ENCODE assay signal across 21 cellular contexts in the genomic region with DNA sequence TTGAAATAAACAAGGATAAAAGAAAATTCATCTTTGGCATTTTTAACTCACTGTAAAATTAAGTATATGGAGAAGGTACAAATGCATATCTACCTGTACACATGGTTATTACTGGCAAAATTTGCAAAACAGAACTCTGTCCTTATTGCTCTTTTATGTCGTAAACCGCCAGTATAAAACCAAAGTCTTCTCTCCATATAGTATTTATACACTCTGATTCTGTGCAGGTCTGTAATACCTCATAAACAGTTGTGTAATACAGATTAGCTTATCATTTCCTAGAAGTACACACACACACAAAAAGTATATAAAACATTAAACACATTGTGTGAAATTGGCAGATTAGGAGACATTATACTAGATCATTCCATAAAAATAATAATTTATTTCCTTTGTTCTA.
DNase-seq lines count a peak whose midpoint lies in the region; ATAC-seq, FAIRE-seq and TF ChIP-seq lines count a peak whose summit lies in the region.
"Had no signal": no experiment of that assay in that cellular context is flagged by ENCODE, and none has a peak within 500 bp of the region (broad histone marks: within the 10 kb centered on the region; RNA-seq: fewer than 3 reads in every experiment).

No MANE protein-coding gene starts in this region.

- peak overlapping the region in 3 of 4 donors; percentile 14 to 32 (median 32) for H3K27ac ChIP-seq in transverse colon
- H3K27ac ChIP-seq: 22Rv1; A549; BLaER1 treated with 17β-estradiol and CSF1 and Interleukin-3, amounts not matched to agents 10 nM and 100 nM; C4-2B had no signal

- TF ChIP-seq CTCF in mucosa of descending colon (IDR thresholded peaks at IDR 0.05) (no peak), transverse colon (IDR thresholded peaks at IDR 0.05) (no peak)

- ATAC-seq in mucosa of descending colon: peak; percentile 95
- ATAC-seq: A549; CD8-positive, alpha-beta T cell; GM12878 had no signal

- peaks cover 16% of the 10 kb centered on the region for H3K9me3 ChIP-seq in mucosa of descending colon
- H3K9me3 ChIP-seq in transverse colon: no peaks in the 10 kb centered on the region
- H3K9me3 ChIP-seq: A549 had no signal

- FAIRE-seq in colon (lab: Jason Lieb, UNC): peak; percentile 60
- FAIRE-seq: A549, D721Med, GM12878, GM12892, GM18507 had no signal

- WGBS in transverse colon (ENCODE audit: low coverage in 1 of 2), 2 donors: 44 to 51% methylated on average over 2 of the region's 2 CpGs

- H3K27me3 ChIP-seq in transverse colon: no peaks in the 10 kb centered on the region
- H3K27me3 ChIP-seq: BLaER1 treated with 17β-estradiol and CSF1 and Interleukin-3, amounts not matched to agents 10 nM and 100 nM had no signal

- H3K4me1 ChIP-seq in mucosa of descending colon (ENCODE audit: low read depth): no peaks in the 10 kb centered on the region
- H3K4me1 ChIP-seq in transverse colon: peaks cover 0 to 13% (median 4%) of the 10 kb centered on the region in 4 donors
- H3K4me1 ChIP-seq: A549; BLaER1 treated with 17β-estradiol and CSF1 and Interleukin-3, amounts not matched to agents 10 nM and 100 nM had no signal

- intact Hi-C loops in mucosa of descending colon (cut with DNase I, micrococcal nuclease): no loop called here
- intact Hi-C loops in transverse colon (cut with DNase I; ENCODE audit: low total_unique reads): loop anchor here (5.0 kb wide), 1 partner anchor 1117 kb away; a partner anchor contains a TSS

- DNase-seq in mucosa of descending colon: no peak
- no peak for DNase-seq in transverse colon
- no peak for DNase-seq in COLO668 (lab: John Stamatoyannopoulos, UW; ENCODE audit: unreplicated experiment)
- DNase-seq in stimulated activated CD4-positive, alpha-beta T cell treated with anti-CD3 and anti-CD28 coated beads, Interleukin-4, amount 100 ng/mL, for 1 hour: no peak
- DNase-seq: AML-193; CD4-positive, alpha-beta T cell; CD8-positive, alpha-beta T cell; COR-L47; DMS79; DND-41; EL; GDM1 had no signal

- H3K36me3 ChIP-seq in mucosa of descending colon (ENCODE audit: low read depth): no peaks in the 10 kb centered on the region
- H3K36me3 ChIP-seq in transverse colon: no peaks in the 10 kb centered on the region
- H3K36me3 ChIP-seq: BLaER1 treated with 17β-estradiol and CSF1 and Interleukin-3, amounts not matched to agents 10 nM and 100 nM had no signal

- no peak overlapping the region for H3K4me3 ChIP-seq in mucosa of descending colon
- no peak overlapping the region for H3K4me3 ChIP-seq in transverse colon
- H3K4me3 ChIP-seq: A549; BLaER1 treated with 17β-estradiol and CSF1 and Interleukin-3, amounts not matched to agents 10 nM and 100 nM; GM12878 had no signal

- in situ Hi-C loops in transverse colon (cut with MboI; ENCODE audit: low pct_ligation_motif_present in 1 of 4, low pct_unique_long_range_greater_than_20kb in 1 of 4, low sequenced_read_pairs in 3 of 4): no loop called here

- TF ChIP-seq EP300 in transverse colon (IDR thresholded peaks at IDR 0.05; ENCODE audit: low read depth): no peak

- TF ChIP-seq POLR2A in transverse colon (IDR thresholded peaks at IDR 0.05): no peak
